Comparison of ENCODE assay signal across 8 cellular contexts in genomic region chr19:49150106-49150943, GRCh38. TPM values are rescaled to one million over a fixed set of nuclear protein-coding genes. Genes with fewer than 3 reads are reported as not detected.
DNase-seq lines count a peak whose midpoint lies in the region; ATAC-seq and TF ChIP-seq lines count a peak whose summit lies in the region.

No MANE protein-coding gene starts in this region.

- no peak for DNase-seq in HFF-Myc (ENCODE audit: extremely low read depth, low read depth)
- DNase-seq in NCI-H526 (lab: John Stamatoyannopoulos, UW): peak; percentile 71 to 94
- peak; percentile 56 for DNase-seq in activated CD4-positive, alpha-beta memory T cell treated with anti-CD3 and anti-CD28 coated beads, Interleukin-2, amount 10 ng/mL, durations not matched to agents 7 days and 5 days
- DNase-seq in endothelial cell (ENCODE audit: low spot score): peak; percentile 83
- peak; percentile 76 to 86 for DNase-seq in lung microvascular endothelial cell (ENCODE audit: low read depth in 2 of 2)
- peak; percentile 52 to 55 for DNase-seq in stimulated activated naive CD8-positive, alpha-beta T cell treated with anti-CD3 and anti-CD28 coated beads, Interleukin-15, amount 100 ng/mL, for 72 hours

- H3K4me3 Mint-ChIP-seq in activated CD4-positive, alpha-beta memory T cell treated with anti-CD3 and anti-CD28 coated beads, Interleukin-2, amount 10 ng/mL, durations not matched to agents 7 days and 5 days: peak overlapping the region; percentile 70
- H3K4me3 Mint-ChIP-seq in endothelial cell (ENCODE audit: unreplicated experiment): peak overlapping the region; percentile 94
- peak overlapping the region; percentile 84 to 92 for H3K4me3 Mint-ChIP-seq in stimulated activated naive CD8-positive, alpha-beta T cell treated with anti-CD3 and anti-CD28 coated beads, Interleukin-15, amount 100 ng/mL, for 72 hours

- no peak for TF ChIP-seq CTCF in C4-2B (conservative IDR thresholded peaks at IDR 0.05)
- TF ChIP-seq CTCF in HFF-Myc (IDR thresholded peaks at IDR 0.05; ENCODE audit: low read depth, low read length, missing control alignments): no peak
- no peak for TF ChIP-seq CTCF in endothelial cell (IDR thresholded peaks at IDR 0.05; ENCODE audit: unreplicated experiment)

- peaks cover 38% of the 10 kb centered on the region for H3K4me1 Mint-ChIP-seq in activated CD4-positive, alpha-beta memory T cell treated with anti-CD3 and anti-CD28 coated beads, Interleukin-2, amount 10 ng/mL, durations not matched to agents 7 days and 5 days
- H3K4me1 Mint-ChIP-seq in endothelial cell (ENCODE audit: unreplicated experiment): peaks cover 25% of the 10 kb centered on the region
- H3K4me1 Mint-ChIP-seq in stimulated activated naive CD8-positive, alpha-beta T cell treated with anti-CD3 and anti-CD28 coated beads, Interleukin-15, amount 100 ng/mL, for 72 hours: peaks cover 49% of the 10 kb centered on the region

- peak overlapping the region; percentile 95 for H3K27ac ChIP-seq in C4-2B

- peak overlapping the region; percentile 93 for H3K4me3 ChIP-seq in HFF-Myc (replicated peaks; ENCODE audit: low read depth, low read length)

- H3K9me3 Mint-ChIP-seq in activated CD4-positive, alpha-beta memory T cell treated with anti-CD3 and anti-CD28 coated beads, Interleukin-2, amount 10 ng/mL, durations not matched to agents 7 days and 5 days: no peaks in the 10 kb centered on the region
- H3K9me3 Mint-ChIP-seq in endothelial cell (ENCODE audit: unreplicated experiment): no peaks in the 10 kb centered on the region
- peaks cover 0 to 13% of the 10 kb centered on the region in 2 donors for H3K9me3 Mint-ChIP-seq in stimulated activated naive CD8-positive, alpha-beta T cell treated with anti-CD3 and anti-CD28 coated beads, Interleukin-15, amount 100 ng/mL, for 72 hours

- CTCF ChIA-PET in activated CD4-positive, alpha-beta memory T cell treated with anti-CD3 and anti-CD28 coated beads, Interleukin-2, amount 10 ng/mL, durations not matched to agents 7 days and 5 days (lab: Charles Lee): interaction anchor here (0.6 to 2.2 kb wide), 4 partner anchors 23 to 157 kb away, joined by 3 to 6 read pairs (median 6); partner anchors contain the start of genes GYS1 and RUVBL2

- H3K27me3 Mint-ChIP-seq in activated CD4-positive, alpha-beta memory T cell treated with anti-CD3 and anti-CD28 coated beads, Interleukin-2, amount 10 ng/mL, durations not matched to agents 7 days and 5 days: peaks cover 64% of the 10 kb centered on the region
- H3K27me3 Mint-ChIP-seq in endothelial cell (ENCODE audit: unreplicated experiment): peaks cover 29% of the 10 kb centered on the region
- peaks cover 100% of the 10 kb centered on the region for H3K27me3 Mint-ChIP-seq in stimulated activated naive CD8-positive, alpha-beta T cell treated with anti-CD3 and anti-CD28 coated beads, Interleukin-15, amount 100 ng/mL, for 72 hours

- H3K36me3 Mint-ChIP-seq in activated CD4-positive, alpha-beta memory T cell treated with anti-CD3 and anti-CD28 coated beads, Interleukin-2, amount 10 ng/mL, durations not matched to agents 7 days and 5 days (ENCODE audit: low read depth): no peaks in the 10 kb centered on the region
- H3K36me3 Mint-ChIP-seq in endothelial cell (ENCODE audit: low read depth, unreplicated experiment): peaks cover 17% of the 10 kb centered on the region

- peak; percentile 41 for ATAC-seq in stimulated activated naive CD8-positive, alpha-beta T cell treated with anti-CD3 and anti-CD28 coated beads, Interleukin-15, amount 100 ng/mL, for 72 hours
- ATAC-seq in HG03139 (IDR thresholded peaks at IDR 0.05; ENCODE audit: unreplicated experiment): no peak

- POLR2A ChIA-PET in activated CD4-positive, alpha-beta memory T cell treated with anti-CD3 and anti-CD28 coated beads, Interleukin-2, amount 10 ng/mL, durations not matched to agents 7 days and 5 days (lab: Charles Lee): interaction anchor here (1.2 to 1.3 kb wide), 2 partner anchors 22 to 36 kb away, joined by 4 read pairs; partner anchors contain the start of gene LIN7B

- H3K27ac Mint-ChIP-seq in activated CD4-positive, alpha-beta memory T cell treated with anti-CD3 and anti-CD28 coated beads, Interleukin-2, amount 10 ng/mL, durations not matched to agents 7 days and 5 days: no peak overlapping the region
- peak overlapping the region; percentile 36 for H3K27ac Mint-ChIP-seq in endothelial cell (ENCODE audit: unreplicated experiment)
- H3K27ac Mint-ChIP-seq in stimulated activated naive CD8-positive, alpha-beta T cell treated with anti-CD3 and anti-CD28 coated beads, Interleukin-15, amount 100 ng/mL, for 72 hours: peak overlapping the region in 1 of 2 donors; percentile 46

RNA-seq across cellular contexts. Expression of gene HRC, which starts 4.9 kb away (rescaled TPM):
- not detected for total RNA-seq in activated CD4-positive, alpha-beta memory T cell treated with anti-CD3 and anti-CD28 coated beads, Interleukin-2, amount 10 ng/mL, durations not matched to agents 7 days and 5 days
- total RNA-seq in endothelial cell (ENCODE audit: unreplicated experiment): 0.72 TPM
- not detected in 2 replicates for total RNA-seq in lung microvascular endothelial cell

RNA-seq across cellular contexts. Expression of gene TRPM4, which starts 7.3 kb away (rescaled TPM):
- under 1 TPM in 1 of 2 experiments, not detected in 1; 0.58 TPM for total RNA-seq in activated CD4-positive, alpha-beta memory T cell treated with anti-CD3 and anti-CD28 coated beads, Interleukin-2, amount 10 ng/mL, durations not matched to agents 7 days and 5 days
- 75.3 TPM for total RNA-seq in endothelial cell (ENCODE audit: unreplicated experiment)
- 9.5 and 10.7 TPM in 2 replicates for total RNA-seq in lung microvascular endothelial cell

RNA-seq across cellular contexts. Expression of gene PPFIA3, which starts 31.0 kb away (rescaled TPM):
- 1 to 10 TPM; 2.6 TPM for total RNA-seq in activated CD4-positive, alpha-beta memory T cell treated with anti-CD3 and anti-CD28 coated beads, Interleukin-2, amount 10 ng/mL, durations not matched to agents 7 days and 5 days
- total RNA-seq in endothelial cell (ENCODE audit: unreplicated experiment): 19.7 TPM
- total RNA-seq in lung microvascular endothelial cell: 1.6 and 2.8 TPM in 2 replicates

RNA-seq across cellular contexts. Expression of gene C19orf73, which starts 31.4 kb away (rescaled TPM):
- 1 to 10 TPM; 1.0 TPM for total RNA-seq in activated CD4-positive, alpha-beta memory T cell treated with anti-CD3 and anti-CD28 coated beads, Interleukin-2, amount 10 ng/mL, durations not matched to agents 7 days and 5 days
- 0.51 TPM for total RNA-seq in endothelial cell (ENCODE audit: unreplicated experiment)
- 0.22 and 0.40 TPM in 2 replicates for total RNA-seq in lung microvascular endothelial cell

RNA-seq across cellular contexts. Expression of gene LIN7B, which starts 36.2 kb away (rescaled TPM):
- total RNA-seq in activated CD4-positive, alpha-beta memory T cell treated with anti-CD3 and anti-CD28 coated beads, Interleukin-2, amount 10 ng/mL, durations not matched to agents 7 days and 5 days: 1 to 10 TPM; 4.3 to 4.7 TPM
- total RNA-seq in endothelial cell (ENCODE audit: unreplicated experiment) (5.8 TPM), lung microvascular endothelial cell (1.6 and 2.2 TPM in 2 replicates)
